ENCODE assay signal across 19 cellular contexts in genomic region chr16:47043970-47044684, GRCh38.
"Had no signal": no experiment of that assay in that cellular context is flagged by ENCODE, and none has a peak within 500 bp of the region (broad histone marks: within the 10 kb centered on the region; RNA-seq: fewer than 3 reads in every experiment).

No MANE protein-coding gene starts in this region.

- FAIRE-seq: keratinocyte, urothelium cell line had no signal

- DNase-seq: effector memory CD4-positive, alpha-beta T cell; glutamatergic neuron; lower lobe of right lung; naive thymus-derived CD8-positive, alpha-beta T cell; nephron progenitor cell; right cardiac atrium; spleen; stimulated activated CD4-positive, alpha-beta T cell treated with anti-CD3 and anti-CD28 coated beads, Interleukin-4, amount 100 ng/mL, for 4 hours; stimulated activated naive CD8-positive, alpha-beta T cell treated with anti-CD3 and anti-CD28 coated beads, Interleukin-15, Interleukin-2, amounts not matched to agents 100 U/mL and 50 U/mL, for 24 hours; tibial artery had no signal

- ATAC-seq: left lobe of liver; naive thymus-derived CD8-positive, alpha-beta T cell; stimulated activated memory B cell treated with anti-CD40 and anti-IgM and Interleukin-4, amounts not matched to agents 10 μg/mL and 1 μg/mL and 100 μg/mL, for 72 hours; stimulated activated naive CD8-positive, alpha-beta T cell treated with anti-CD3 and anti-CD28 coated beads, Interleukin-15, Interleukin-2, amounts not matched to agents 100 U/mL and 50 U/mL, for 24 hours had no signal

- H3K27me3 ChIP-seq: spleen, testis, tibial artery had no signal

- H3K27ac ChIP-seq: coronary artery, esophagus muscularis mucosa, lower lobe of right lung, prostate gland, skin epidermis, testis, tibial artery had no signal

- H3K4me3 ChIP-seq: coronary artery, esophagus muscularis mucosa, lower lobe of right lung, prostate gland, skin epidermis, spleen, testis, tibial artery had no signal

- H3K9me3 ChIP-seq: esophagus muscularis mucosa, lower lobe of right lung, prostate gland, spleen, testis, tibial artery had no signal

- H3K4me1 ChIP-seq: esophagus muscularis mucosa, lower lobe of right lung, prostate gland, tibial artery had no signal

- H3K36me3 ChIP-seq: esophagus muscularis mucosa, lower lobe of right lung, prostate gland, spleen, tibial artery had no signal
